Comparison of ENCODE assay signal across 23 cellular contexts in the genomic region with DNA sequence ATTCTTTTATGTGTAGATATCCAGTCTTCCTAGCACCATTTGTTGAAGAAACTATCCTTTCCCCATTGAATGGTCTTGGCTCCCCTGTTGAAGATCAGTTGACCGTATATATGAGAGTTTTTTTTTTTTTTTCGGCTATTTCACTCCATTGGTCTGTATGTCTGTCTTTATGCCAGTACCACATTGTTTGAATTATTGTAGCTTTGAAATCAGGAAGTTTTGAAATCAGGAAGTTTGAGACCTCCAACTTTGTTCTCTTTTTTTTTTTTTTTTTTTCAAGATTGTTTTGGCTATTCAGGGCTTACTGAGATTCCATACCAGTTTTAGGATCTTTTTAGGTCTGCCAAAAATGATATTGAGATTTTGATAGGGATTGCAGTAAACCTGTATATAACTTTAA. TPM values are rescaled to one million over a fixed set of nuclear protein-coding genes. Genes with fewer than 3 reads are reported as not detected.
"Had no signal": no experiment of that assay in that cellular context is flagged by ENCODE, and none has a peak within 500 bp of the region (broad histone marks: within the 10 kb centered on the region; RNA-seq: fewer than 3 reads in every experiment).

No MANE protein-coding gene starts in this region.

- H3K36me3 Mint-ChIP-seq: activated CD8-positive, alpha-beta memory T cell treated with anti-CD3 and anti-CD28 coated beads, Interleukin-2, amount 10 ng/mL, durations not matched to agents 7 days and 5 days; naive thymus-derived CD4-positive, alpha-beta T cell; neural progenitor cell had no signal

- H3K4me1 Mint-ChIP-seq: activated T-helper 17 cell treated with anti-CD3 and anti-CD28 coated beads, Interleukin-2, amount 50 U/mL, for 72 hours had no signal

- H3K4me1 ChIP-seq: psoas muscle had no signal

- H3K9me3 ChIP-seq: psoas muscle, tibial artery had no signal

- H3K9ac ChIP-seq: neural progenitor cell had no signal

- H3K9me3 Mint-ChIP-seq: activated CD4-positive, alpha-beta memory T cell treated with anti-CD3 and anti-CD28 coated beads, Interleukin-2, amount 10 ng/mL, durations not matched to agents 7 days and 5 days; activated naive CD4-positive, alpha-beta T cell treated with anti-CD3 and anti-CD28 coated beads for 36 hours; activated naive CD8-positive, alpha-beta T cell treated with anti-CD3 and anti-CD28 coated beads, Interleukin-2, amount 50 U/mL, for 24 hours; activated T-helper 17 cell treated with anti-CD3 and anti-CD28 coated beads, Interleukin-2, amount 50 U/mL, for 72 hours; neural progenitor cell had no signal

- H3K27ac ChIP-seq: brain microvascular endothelial cell, hepatocyte, neural progenitor cell, psoas muscle, tibial artery had no signal

- FAIRE-seq: colon, endometrium, TTC549 had no signal

- H3K4me3 ChIP-seq: hepatocyte, neural progenitor cell, psoas muscle, tibial artery had no signal

- H3K36me3 ChIP-seq: brain microvascular endothelial cell, neural progenitor cell, tibial artery had no signal

- DNase-seq: activated CD4-positive, alpha-beta memory T cell treated with anti-CD3 and anti-CD28 coated beads, Interleukin-2, amount 10 ng/mL, durations not matched to agents 7 days and 5 days; activated CD4-positive, alpha-beta T cell treated with anti-CD3 and anti-CD28 coated beads for 48 hours; activated CD4-positive, CD25-positive, alpha-beta regulatory T cell; activated CD8-positive, alpha-beta memory T cell treated with anti-CD3 and anti-CD28 coated beads, Interleukin-2, amount 10 ng/mL, durations not matched to agents 7 days and 5 days; activated naive CD4-positive, alpha-beta T cell treated with anti-CD3 and anti-CD28 coated beads for 36 hours; activated naive CD8-positive, alpha-beta T cell treated with anti-CD3 and anti-CD28 coated beads, Interleukin-2, amount 50 U/mL, for 24 hours; aorta; brain microvascular endothelial cell; central memory CD4-positive, alpha-beta T cell; left cardiac atrium; mesendoderm; naive thymus-derived CD4-positive, alpha-beta T cell; psoas muscle; right cardiac atrium; stimulated activated CD4-positive, alpha-beta T cell treated with anti-CD3 and anti-CD28 coated beads, Interleukin-2, amount 100 ng/mL, for 24 hours; stimulated activated naive CD4-positive, alpha-beta T cell treated with Interleukin-2 at 50 U/mL for 16 hours; tibial artery had no signal

- H3K27ac Mint-ChIP-seq: activated CD4-positive, alpha-beta memory T cell treated with anti-CD3 and anti-CD28 coated beads, Interleukin-2, amount 10 ng/mL, durations not matched to agents 7 days and 5 days; activated CD8-positive, alpha-beta memory T cell treated with anti-CD3 and anti-CD28 coated beads, Interleukin-2, amount 10 ng/mL, durations not matched to agents 7 days and 5 days; activated naive CD4-positive, alpha-beta T cell treated with anti-CD3 and anti-CD28 coated beads for 36 hours; activated naive CD8-positive, alpha-beta T cell treated with anti-CD3 and anti-CD28 coated beads, Interleukin-2, amount 50 U/mL, for 24 hours; activated T-helper 17 cell treated with anti-CD3 and anti-CD28 coated beads, Interleukin-2, amount 50 U/mL, for 72 hours; naive thymus-derived CD4-positive, alpha-beta T cell; neural progenitor cell had no signal

- H3K27me3 ChIP-seq: brain microvascular endothelial cell, tibial artery had no signal

- H3K4me2 ChIP-seq: hepatocyte, neural progenitor cell had no signal

- H3K4me3 Mint-ChIP-seq: activated CD4-positive, alpha-beta memory T cell treated with anti-CD3 and anti-CD28 coated beads, Interleukin-2, amount 10 ng/mL, durations not matched to agents 7 days and 5 days; activated CD8-positive, alpha-beta memory T cell treated with anti-CD3 and anti-CD28 coated beads, Interleukin-2, amount 10 ng/mL, durations not matched to agents 7 days and 5 days; activated naive CD4-positive, alpha-beta T cell treated with anti-CD3 and anti-CD28 coated beads for 36 hours; activated naive CD8-positive, alpha-beta T cell treated with anti-CD3 and anti-CD28 coated beads, Interleukin-2, amount 50 U/mL, for 24 hours; activated T-helper 17 cell treated with anti-CD3 and anti-CD28 coated beads, Interleukin-2, amount 50 U/mL, for 72 hours; naive thymus-derived CD4-positive, alpha-beta T cell; neural progenitor cell had no signal

- H2AFZ ChIP-seq: hepatocyte, neural progenitor cell had no signal

- H3K79me2 ChIP-seq: hepatocyte had no signal

RNA-seq across cellular contexts. Expression of a gene that starts 4.3 kb away (rescaled TPM):
- polyA plus RNA-seq: naive thymus-derived CD4-positive, alpha-beta T cell had no signal
